ENCODE assay signal across 20 cellular contexts in the genomic region with DNA sequence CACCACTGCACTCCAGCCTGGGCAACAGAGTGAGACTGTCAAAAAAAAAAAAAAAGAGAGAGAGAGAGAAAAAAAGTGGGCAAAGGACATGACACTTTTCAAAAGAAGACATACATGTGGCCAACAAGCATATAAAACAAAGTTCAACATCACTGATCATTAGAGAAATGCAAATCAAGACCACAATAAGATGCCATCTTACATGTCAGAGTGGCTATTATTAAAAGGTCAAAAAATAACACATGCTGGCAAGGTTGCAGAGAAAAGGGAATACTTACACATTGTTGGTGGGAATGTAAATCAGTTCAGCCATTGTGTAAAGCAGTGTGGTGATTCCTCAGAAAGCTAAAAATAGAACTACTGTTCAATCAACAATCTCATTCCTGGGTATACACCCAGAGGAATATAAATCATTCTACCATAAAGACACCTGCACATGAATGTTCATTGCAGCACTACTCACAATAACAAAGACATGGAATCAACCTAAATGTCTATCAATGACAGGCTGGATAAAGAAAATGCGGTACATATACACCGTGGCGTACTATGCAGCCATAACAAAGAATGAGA.
A peak's percentile ranks its signal among the peaks of the same experiment; 100 is the strongest.
DNase-seq lines count a peak whose midpoint lies in the region; ATAC-seq and TF ChIP-seq lines count a peak whose summit lies in the region.
"Had no signal": no experiment of that assay in that cellular context is flagged by ENCODE, and none has a peak within 500 bp of the region (broad histone marks: within the 10 kb centered on the region; RNA-seq: fewer than 3 reads in every experiment).

No MANE protein-coding gene starts in this region.

- H3K4me1 ChIP-seq in BLaER1, result peaks cover 73% of the 10 kb centered on the region
- no peaks in the 10 kb centered on the region for H3K4me1 ChIP-seq in testis

- H3K36me3 ChIP-seq in BLaER1 (no peaks in the 10 kb centered on the region), SU-DHL-6 (ENCODE audit: low read length) (no peaks in the 10 kb centered on the region), testis (ENCODE audit: low read depth, missing control alignments) (no peaks in the 10 kb centered on the region)

- H3K9me3 Mint-ChIP-seq in naive B cell, result peaks cover 0 to 16% (median 4%) of the 10 kb centered on the region in 7 donors
- H3K9me3 Mint-ChIP-seq in stimulated activated memory B cell treated with anti-CD40 and anti-IgM and Interleukin-4, amounts not matched to agents 10 μg/mL and 1 μg/mL and 100 μg/mL, for 72 hours, result peaks cover 5% of the 10 kb centered on the region
- H3K9me3 Mint-ChIP-seq in glutamatergic neuron (ENCODE audit: unreplicated experiment), result peaks cover 8% of the 10 kb centered on the region

- H3K4me3 Mint-ChIP-seq in naive B cell (peak overlapping the region in 4 of 8 donors; percentile 8 to 82 (median 39)), glutamatergic neuron (ENCODE audit: unreplicated experiment) (no peak overlapping the region)
- peak overlapping the region; percentile 52 for H3K4me3 Mint-ChIP-seq in stimulated activated memory B cell treated with anti-CD40 and anti-IgM and Interleukin-4, amounts not matched to agents 10 μg/mL and 1 μg/mL and 100 μg/mL, for 72 hours
- H3K4me3 Mint-ChIP-seq: CD4-positive, CD25-positive, alpha-beta regulatory T cell; CD8-positive, alpha-beta memory T cell had no signal

- ATAC-seq in naive B cell (ENCODE audit: low read depth in 2 of 2) (peak in 1 of 2 donors; percentile 7), GM18907 (IDR thresholded peaks at IDR 0.05; ENCODE audit: unreplicated experiment) (no peak)
- ATAC-seq in stimulated activated memory B cell treated with anti-CD40 and anti-IgM and Interleukin-4, amounts not matched to agents 10 μg/mL and 1 μg/mL and 100 μg/mL, for 72 hours, result peak; percentile 69
- ATAC-seq: A549 had no signal

- H3K27me3 ChIP-seq in BLaER1 (no peaks in the 10 kb centered on the region), SU-DHL-6 (ENCODE audit: low read length) (no peaks in the 10 kb centered on the region), testis (no peaks in the 10 kb centered on the region)

- TF ChIP-seq CTCF in SU-DHL-6 (IDR thresholded peaks at IDR 0.05; ENCODE audit: insufficient read depth, low read length, poor library complexity, severe bottlenecking) (no peak), testis (IDR thresholded peaks at IDR 0.05) (no peak), glutamatergic neuron (IDR thresholded peaks at IDR 0.05; ENCODE audit: partially characterized antibody, unreplicated experiment) (no peak)

- no peak for TF ChIP-seq POLR2A in testis (IDR thresholded peaks at IDR 0.05)

- H3F3A ChIP-seq in SU-DHL-6 (ENCODE audit: insufficient read depth), result 0 out of 2 replicates have a peak, but pooled peaks cover 5% of the 10 kb centered on the region

- no peaks in the 10 kb centered on the region for H3K79me2 ChIP-seq in SU-DHL-6 (ENCODE audit: insufficient read depth, low read length)

- H3K4me3 ChIP-seq in BLaER1, result no peak overlapping the region
- H3K4me3 ChIP-seq in SU-DHL-6 (ENCODE audit: insufficient read depth, low read length, poor library complexity, severe bottlenecking), result no peak overlapping the region
- H3K4me3 ChIP-seq in testis, result no peak overlapping the region
- H3K4me3 ChIP-seq: A549 had no signal

- H3K27ac Mint-ChIP-seq in naive B cell (peak overlapping the region in 4 of 6 donors; percentile 27 to 94 (median 88)), glutamatergic neuron (ENCODE audit: unreplicated experiment) (no peak overlapping the region)
- no peak overlapping the region for H3K27ac Mint-ChIP-seq in stimulated activated memory B cell treated with anti-CD40 and anti-IgM and Interleukin-4, amounts not matched to agents 10 μg/mL and 1 μg/mL and 100 μg/mL, for 72 hours
- H3K27ac Mint-ChIP-seq: CD8-positive, alpha-beta memory T cell had no signal

- DNase-seq in naive B cell, result no peak
- DNase-seq in testis, result no peak
- DNase-seq in NCI-H1436 treated with DMSO at 0.1 percent for 48 hours (lab: John Stamatoyannopoulos, UW), result no peak
- no peak for DNase-seq in glutamatergic neuron
- DNase-seq: 8988T; ACHN; AML-193; CD4-positive, CD25-positive, alpha-beta regulatory T cell; CD8-positive, alpha-beta memory T cell; DMS 273 treated with DMSO at 0.1 percent for 48 hours; DMS79 treated with DMSO at 0.1 percent for 48 hours; GF-D8; GOT3; HCEC 1CT had no signal

- no peak overlapping the region for H2AFZ ChIP-seq in SU-DHL-6 (ENCODE audit: low read depth, low read length, severe bottlenecking)

- intact Hi-C loops in testis (cut with DNase I; ENCODE audit: low total_unique reads), result no loop called here

- peaks cover 0 to 16% of the 10 kb centered on the region in 2 donors for H3K36me3 Mint-ChIP-seq in naive B cell
- peaks cover 8% of the 10 kb centered on the region for H3K36me3 Mint-ChIP-seq in stimulated activated memory B cell treated with anti-CD40 and anti-IgM and Interleukin-4, amounts not matched to agents 10 μg/mL and 1 μg/mL and 100 μg/mL, for 72 hours
- peaks cover 8% of the 10 kb centered on the region for H3K36me3 Mint-ChIP-seq in glutamatergic neuron (ENCODE audit: unreplicated experiment)

- H3K4me1 Mint-ChIP-seq in naive B cell, result peaks cover 0 to 21% (median 7%) of the 10 kb centered on the region in 3 donors
- no peaks in the 10 kb centered on the region for H3K4me1 Mint-ChIP-seq in stimulated activated memory B cell treated with anti-CD40 and anti-IgM and Interleukin-4, amounts not matched to agents 10 μg/mL and 1 μg/mL and 100 μg/mL, for 72 hours
- H3K4me1 Mint-ChIP-seq in glutamatergic neuron (ENCODE audit: low read depth, unreplicated experiment), result no peaks in the 10 kb centered on the region

- H4K20me1 ChIP-seq in BLaER1, result no peaks in the 10 kb centered on the region
- H4K20me1 ChIP-seq in SU-DHL-6 (ENCODE audit: low read depth, low read length), result no peaks in the 10 kb centered on the region

- H3K4me2 ChIP-seq in BLaER1, result peak overlapping the region; percentile 76
- H3K4me2 ChIP-seq in SU-DHL-6 (ENCODE audit: low read depth, low read length, poor library complexity, severe bottlenecking), result no peak overlapping the region
- H3K4me2 ChIP-seq: A549 had no signal

- peaks cover 25% of the 10 kb centered on the region for H3K9me3 ChIP-seq in BLaER1
- H3K9me3 ChIP-seq in SU-DHL-6 (ENCODE audit: insufficient read depth, low read length), result no peaks in the 10 kb centered on the region
- H3K9me3 ChIP-seq in testis, result no peaks in the 10 kb centered on the region
- H3K9me3 ChIP-seq: A549 had no signal

- WGBS in testis, 2 donors, result 95 to 98% methylated on average over 3 of the region's 3 CpGs

- peaks cover 0 to 17% (median 11%) of the 10 kb centered on the region in 3 donors for H3K27me3 Mint-ChIP-seq in naive B cell
- peaks cover 19% of the 10 kb centered on the region for H3K27me3 Mint-ChIP-seq in stimulated activated memory B cell treated with anti-CD40 and anti-IgM and Interleukin-4, amounts not matched to agents 10 μg/mL and 1 μg/mL and 100 μg/mL, for 72 hours
- peaks cover 1% of the 10 kb centered on the region for H3K27me3 Mint-ChIP-seq in glutamatergic neuron (ENCODE audit: unreplicated experiment)

- H3K9me2 ChIP-seq in SU-DHL-6 (replicated peaks; ENCODE audit: insufficient read depth, low read length), result no peaks in the 10 kb centered on the region

- H3K9ac ChIP-seq in BLaER1 (no peak overlapping the region), SU-DHL-6 (ENCODE audit: low read length) (no peak overlapping the region)

- no peak overlapping the region for H3K27ac ChIP-seq in BLaER1
- peak overlapping the region; percentile 54 for H3K27ac ChIP-seq in SU-DHL-6 (ENCODE audit: low read depth, low read length)
- no peak overlapping the region for H3K27ac ChIP-seq in testis
- H3K27ac ChIP-seq: A549, C4-2B had no signal

Comparison
In these comparisons a context has a peak if more than half of its experiments do, and no peak if none do; other contexts are left out.
1. H3K27ac Mint-ChIP-seq: peak in naive B cell (4 of 6); none in stimulated activated memory B cell treated with anti-CD40 and anti-IgM and Interleukin-4, amounts not matched to agents 10 μg/mL and 1 μg/mL and 100 μg/mL, for 72 hours (single experiment) and glutamatergic neuron (single experiment).